ENCODE assay signal across 1 cellular context in genomic region chr3:150605998-150606641, GRCh38.
A peak's percentile ranks its signal among the peaks of the same experiment; 100 is the strongest.
TF ChIP-seq lines count a peak whose summit lies in the region.

No MANE protein-coding gene starts in this region.

TF ChIP-seq in GM12878, 131 proteins besides CTCF, POLR2A, EP300 and RAD21:
- TF ChIP-seq LARP7 (IDR thresholded peaks at IDR 0.05) (0 out of 2 replicates have a peak, but pooled peaks have one; percentile 25), PAX5 (IDR thresholded peaks at IDR 0.05; ENCODE audit: borderline replicate concordance, low read depth, low read length) (0 out of 2 replicates have a peak, but pooled peaks have one; percentile 39), NKRF (conservative IDR thresholded peaks at IDR 0.05) (0 out of 2 replicates have a peak, but pooled peaks have one; percentile 26), ZNF384 (IDR thresholded peaks at IDR 0.05; ENCODE audit: borderline replicate concordance, low read depth, low read length) (peak; percentile 65; the same call in 1 of the 2 replicates), RUNX3 (IDR thresholded peaks at IDR 0.05; ENCODE audit: low read length) (peak; percentile 40), CBX5 (IDR thresholded peaks at IDR 0.05; ENCODE audit: low read depth) (0 out of 2 replicates have a peak, but pooled peaks have one; percentile 4), POLR2AphosphoS2 (IDR thresholded peaks at IDR 0.05; ENCODE audit: low read depth, low read length) (no peak), BCL3 (IDR thresholded peaks at IDR 0.05; ENCODE audit: borderline replicate concordance, insufficient read depth, low read depth, low read length, poor library complexity, severe bottlenecking) (no peak), NFIC (IDR thresholded peaks at IDR 0.05; ENCODE audit: low read depth, low read length) (no peak), ATF2 (IDR thresholded peaks at IDR 0.05; ENCODE audit: low read length) (peak; percentile 22; the same call in 1 of the 2 replicates)
- TF ChIP-seq, protein P1, sequence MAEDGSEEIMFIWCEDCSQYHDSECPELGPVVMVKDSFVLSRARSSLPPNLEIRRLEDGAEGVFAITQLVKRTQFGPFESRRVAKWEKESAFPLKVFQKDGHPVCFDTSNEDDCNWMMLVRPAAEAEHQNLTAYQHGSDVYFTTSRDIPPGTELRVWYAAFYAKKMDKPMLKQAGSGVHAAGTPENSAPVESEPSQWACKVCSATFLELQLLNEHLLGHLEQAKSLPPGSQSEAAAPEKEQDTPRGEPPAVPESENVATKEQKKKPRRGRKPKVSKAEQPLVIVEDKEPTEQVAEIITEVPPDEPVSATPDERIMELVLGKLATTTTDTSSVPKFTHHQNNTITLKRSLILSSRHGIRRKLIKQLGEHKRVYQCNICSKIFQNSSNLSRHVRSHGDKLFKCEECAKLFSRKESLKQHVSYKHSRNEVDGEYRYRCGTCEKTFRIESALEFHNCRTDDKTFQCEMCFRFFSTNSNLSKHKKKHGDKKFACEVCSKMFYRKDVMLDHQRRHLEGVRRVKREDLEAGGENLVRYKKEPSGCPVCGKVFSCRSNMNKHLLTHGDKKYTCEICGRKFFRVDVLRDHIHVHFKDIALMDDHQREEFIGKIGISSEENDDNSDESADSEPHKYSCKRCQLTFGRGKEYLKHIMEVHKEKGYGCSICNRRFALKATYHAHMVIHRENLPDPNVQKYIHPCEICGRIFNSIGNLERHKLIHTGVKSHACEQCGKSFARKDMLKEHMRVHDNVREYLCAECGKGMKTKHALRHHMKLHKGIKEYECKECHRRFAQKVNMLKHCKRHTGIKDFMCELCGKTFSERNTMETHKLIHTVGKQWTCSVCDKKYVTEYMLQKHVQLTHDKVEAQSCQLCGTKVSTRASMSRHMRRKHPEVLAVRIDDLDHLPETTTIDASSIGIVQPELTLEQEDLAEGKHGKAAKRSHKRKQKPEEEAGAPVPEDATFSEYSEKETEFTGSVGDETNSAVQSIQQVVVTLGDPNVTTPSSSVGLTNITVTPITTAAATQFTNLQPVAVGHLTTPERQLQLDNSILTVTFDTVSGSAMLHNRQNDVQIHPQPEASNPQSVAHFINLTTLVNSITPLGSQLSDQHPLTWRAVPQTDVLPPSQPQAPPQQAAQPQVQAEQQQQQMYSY (CRISPR knock-in tag; IDR thresholded peaks at IDR 0.05) = no peak
- TF ChIP-seq, protein P2, sequence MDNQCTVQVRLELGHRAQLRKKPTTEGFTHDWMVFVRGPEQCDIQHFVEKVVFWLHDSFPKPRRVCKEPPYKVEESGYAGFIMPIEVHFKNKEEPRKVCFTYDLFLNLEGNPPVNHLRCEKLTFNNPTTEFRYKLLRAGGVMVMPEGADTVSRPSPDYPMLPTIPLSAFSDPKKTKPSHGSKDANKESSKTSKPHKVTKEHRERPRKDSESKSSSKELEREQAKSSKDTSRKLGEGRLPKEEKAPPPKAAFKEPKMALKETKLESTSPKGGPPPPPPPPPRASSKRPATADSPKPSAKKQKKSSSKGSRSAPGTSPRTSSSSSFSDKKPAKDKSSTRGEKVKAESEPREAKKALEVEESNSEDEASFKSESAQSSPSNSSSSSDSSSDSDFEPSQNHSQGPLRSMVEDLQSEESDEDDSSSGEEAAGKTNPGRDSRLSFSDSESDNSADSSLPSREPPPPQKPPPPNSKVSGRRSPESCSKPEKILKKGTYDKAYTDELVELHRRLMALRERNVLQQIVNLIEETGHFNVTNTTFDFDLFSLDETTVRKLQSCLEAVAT (IDR thresholded peaks at IDR 0.05) = 0 out of 2 replicates have a peak, but pooled peaks have one; percentile 26
